ENCODE assay signal across 33 cellular contexts in genomic region chr1:237405912-237406311, GRCh38.
"Had no signal": no experiment of that assay in that cellular context is flagged by ENCODE, and none has a peak within 500 bp of the region (broad histone marks: within the 10 kb centered on the region; RNA-seq: fewer than 3 reads in every experiment).

No MANE protein-coding gene starts in this region.

- H3K27ac ChIP-seq: adrenal gland, ascending aorta, body of pancreas, brain microvascular endothelial cell, breast epithelium had no signal

- DNase-seq: activated effector memory CD4-positive, alpha-beta T cell treated with anti-CD3 and anti-CD28 coated beads, Interleukin-2, amount 50 U/mL, for 16 hours; activated effector memory CD4-positive, alpha-beta T cell treated with Interleukin-2 at 50 U/mL for 16 hours; activated gamma-delta T cell; activated gamma-delta T cell treated with Interleukin-2 at 50 U/mL for 16 hours; activated naive CD4-positive, alpha-beta T cell; activated naive CD4-positive, alpha-beta T cell treated with anti-CD3 and anti-CD28 coated beads for 36 hours; activated naive CD4-positive, alpha-beta T cell treated with anti-CD3 and anti-CD28 coated beads, Interleukin-2, amount 10 ng/mL, durations not matched to agents 7 days and 5 days; activated naive CD4-positive, alpha-beta T cell treated with anti-CD3 and anti-CD28 coated beads, Interleukin-2, amount 50 U/mL, for 16 hours; activated naive CD4-positive, alpha-beta T cell treated with Interleukin-2 at 50 U/mL for 16 hours; activated naive CD8-positive, alpha-beta T cell treated with anti-CD3 and anti-CD28 coated beads for 36 hours; activated naive CD8-positive, alpha-beta T cell treated with anti-CD3 and anti-CD28 coated beads, Interleukin-2, amount 10 ng/mL, durations not matched to agents 7 days and 5 days; activated naive CD8-positive, alpha-beta T cell treated with anti-CD3 and anti-CD28 coated beads, Interleukin-2, amount 50 U/mL, for 24 hours; activated T-cell treated with anti-CD3 and anti-CD28 coated beads, Interleukin-2, amount 50 U/mL, for 24 hours; activated T-cell treated with anti-CD3 and anti-CD28 coated beads, Interleukin-2, amount 50 U/mL, for 4 hours; activated T-cell treated with anti-CD3 and anti-CD28 coated beads, Interleukin-2, amount 50 U/mL, for 48 hours; activated T-cell treated with anti-CD3 and anti-CD28 coated beads, Interleukin-2, amount 50 U/mL, for 72 hours; adrenal gland; amniotic stem cell; amygdala; anterior cingulate cortex; aorta; body of pancreas; brain microvascular endothelial cell; caudate nucleus; central memory CD4-positive, alpha-beta T cell; cerebellar nuclear complex had no signal

- FAIRE-seq: astrocyte, bronchial epithelial cell had no signal

- ATAC-seq: activated naive CD4-positive, alpha-beta T cell treated with anti-CD3 and anti-CD28 coated beads, Interleukin-2, amount 50 U/mL, for 72 hours; activated naive CD8-positive, alpha-beta T cell treated with anti-CD3 and anti-CD28 coated beads, Interleukin-2, amount 50 U/mL, for 24 hours; activated T-cell treated with anti-CD3 and anti-CD28 coated beads, Interleukin-2, amount 50 U/mL, for 4 hours; activated T-cell treated with anti-CD3 and anti-CD28 coated beads, Interleukin-2, amount 50 U/mL, for 72 hours; activated T-helper 17 cell treated with anti-CD3 and anti-CD28 coated beads, Interleukin-2, amount 50 U/mL, for 72 hours; body of pancreas had no signal

- H3K9me3 ChIP-seq: adrenal gland, ascending aorta, body of pancreas had no signal

- H3K4me3 ChIP-seq: adrenal gland, ascending aorta, body of pancreas, breast epithelium, cardiac muscle cell had no signal

- H3K4me1 ChIP-seq: adrenal gland, ascending aorta, body of pancreas, breast epithelium had no signal

- H3K27me3 ChIP-seq: adrenal gland, ascending aorta, body of pancreas, brain microvascular endothelial cell, breast epithelium, cardiac muscle cell had no signal

- H3K36me3 ChIP-seq: adrenal gland, ascending aorta, brain microvascular endothelial cell, breast epithelium had no signal
